ENCODE assay signal across 13 cellular contexts in the genomic region with DNA sequence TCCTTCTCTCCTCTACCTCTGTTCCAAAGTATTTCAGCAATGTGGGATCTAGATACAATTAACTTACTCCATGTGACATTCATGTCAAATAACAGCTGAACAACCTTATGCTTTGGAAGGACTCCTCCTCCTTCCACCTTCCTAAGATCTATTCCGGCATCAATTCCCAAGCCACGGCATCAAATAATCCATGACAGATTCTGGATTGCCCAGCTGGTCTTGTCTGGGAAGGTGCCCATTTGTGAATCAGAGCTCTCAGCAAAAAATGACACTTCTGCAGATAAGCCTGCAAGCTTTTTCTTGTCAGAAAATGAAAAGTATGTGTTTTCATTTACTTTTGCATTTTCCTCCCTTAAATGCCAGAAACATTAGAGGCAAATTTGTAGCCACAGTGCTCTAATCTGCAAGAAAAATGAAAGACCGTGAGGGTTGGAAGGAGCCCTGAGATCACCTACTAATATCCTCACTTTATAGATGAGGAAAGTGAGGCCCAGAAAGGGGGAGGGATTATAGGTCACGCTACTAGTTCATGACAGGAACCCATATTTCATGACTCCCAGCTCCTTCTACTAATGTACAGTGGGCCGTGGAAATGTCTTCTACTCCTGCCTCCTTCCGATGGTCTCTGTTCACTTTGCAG.
A peak's percentile ranks its signal among the peaks of the same experiment; 100 is the strongest.
DNase-seq lines count a peak whose midpoint lies in the region; ATAC-seq and TF ChIP-seq lines count a peak whose summit lies in the region.
"Had no signal": no experiment of that assay in that cellular context is flagged by ENCODE, and none has a peak within 500 bp of the region (broad histone marks: within the 10 kb centered on the region; RNA-seq: fewer than 3 reads in every experiment).

No MANE protein-coding gene starts in this region.

- TF ChIP-seq POLR2A in testis (IDR thresholded peaks at IDR 0.05) = no peak

- H3K27ac ChIP-seq in Panc1 (ENCODE audit: low read length) (peak overlapping the region; percentile 34; the same call in 1 of the 2 replicates), coronary artery (peak overlapping the region; percentile 29 to 83), left lung (peak overlapping the region; percentile 51 to 55), testis (peak overlapping the region; percentile 71 to 84), A673 (ENCODE audit: low read depth, low read length, poor library complexity, severe bottlenecking) (no peak overlapping the region)

- H3K27me3 ChIP-seq in Panc1 (ENCODE audit: control insufficient read depth, insufficient read depth, low read length) (no peaks in the 10 kb centered on the region), left lung (no peaks in the 10 kb centered on the region), testis (no peaks in the 10 kb centered on the region), A673 (replicated peaks; ENCODE audit: insufficient read depth, low read depth, low read length, poor library complexity) (no peaks in the 10 kb centered on the region)

- no peak for ATAC-seq in Panc1
- ATAC-seq in left lung = peak; percentile 13
- ATAC-seq in mucosa of descending colon = no peak
- no peak for ATAC-seq in GM18517 (IDR thresholded peaks at IDR 0.05; ENCODE audit: unreplicated experiment)
- ATAC-seq: activated CD4-positive, CD25-positive, alpha-beta regulatory T cell treated with anti-CD3 and anti-CD28 coated beads, Interleukin-2, amount 50 U/mL, for 24 hours; effector memory CD8-positive, alpha-beta T cell had no signal

- no peak for DNase-seq in Panc1 (ENCODE audit: low read depth, low spot score)
- no peak for DNase-seq in coronary artery (ENCODE audit: low spot score)
- no peak for DNase-seq in left lung
- DNase-seq in testis = peak; percentile 39
- no peak for DNase-seq in mucosa of descending colon
- DNase-seq in iPS-NIHi11 (ENCODE audit: low spot score) = no peak
- no peak for DNase-seq in A673 (ENCODE audit: low spot score)
- DNase-seq: DMS79; effector memory CD8-positive, alpha-beta T cell; NCI-H2081; RPMI8226 had no signal

- CTCF ChIA-PET in Panc1 (lab: Charles Lee) (no interaction called here), A673 (lab: Charles Lee) (no interaction called here)

- H3K4me3 ChIP-seq in Panc1 (ENCODE audit: low read depth in 2 of 2, low read length in 2 of 2) (no peak overlapping the region), coronary artery (peak overlapping the region; percentile 9), left lung (no peak overlapping the region), testis (no peak overlapping the region), mucosa of descending colon (no peak overlapping the region), A673 (ENCODE audit: low read depth, low read length, poor library complexity, severe bottlenecking) (no peak overlapping the region)

- H3K36me3 ChIP-seq in Panc1 (ENCODE audit: control insufficient read depth, insufficient read depth, low read length) (no peaks in the 10 kb centered on the region), left lung (no peaks in the 10 kb centered on the region), testis (ENCODE audit: low read depth, missing control alignments) (no peaks in the 10 kb centered on the region), mucosa of descending colon (ENCODE audit: low read depth) (no peaks in the 10 kb centered on the region), A673 (ENCODE audit: insufficient read depth, low read length, poor library complexity, severe bottlenecking) (no peaks in the 10 kb centered on the region)

- intact Hi-C loops in Panc1 (cut with micrococcal nuclease; ENCODE audit: unreplicated experiment) = no loop called here
- intact Hi-C loops in left lung (cut with DNase I) = no loop called here
- intact Hi-C loops in testis (cut with DNase I; ENCODE audit: low total_unique reads) = no loop called here
- intact Hi-C loops in mucosa of descending colon (cut with DNase I, micrococcal nuclease) = no loop called here
- intact Hi-C loops in A673 (cut with micrococcal nuclease; ENCODE audit: unreplicated experiment) = no loop called here

- H3K4me1 ChIP-seq in Panc1 (ENCODE audit: control insufficient read depth, insufficient read depth, low read length) (peaks cover 5% of the 10 kb centered on the region; the same call in 1 of the 2 replicates), left lung (peaks cover 12 to 25% of the 10 kb centered on the region in 2 donors), testis (peaks cover 46% of the 10 kb centered on the region), mucosa of descending colon (ENCODE audit: low read depth) (peaks cover 16% of the 10 kb centered on the region), A673 (ENCODE audit: insufficient read depth, low read length, poor library complexity, severe bottlenecking) (no peaks in the 10 kb centered on the region)

- POLR2A ChIA-PET in Panc1 (lab: Charles Lee) = no interaction called here
- POLR2A ChIA-PET in A673 (lab: Charles Lee; ENCODE audit: low non-redundant PET) = no interaction called here

- TF ChIP-seq CTCF in Panc1 (IDR thresholded peaks at IDR 0.05) (no peak), coronary artery (IDR thresholded peaks at IDR 0.05) (no peak), left lung (IDR thresholded peaks at IDR 0.05) (no peak), testis (IDR thresholded peaks at IDR 0.05) (no peak), mucosa of descending colon (IDR thresholded peaks at IDR 0.05) (no peak), A673 (conservative IDR thresholded peaks at IDR 0.05; ENCODE audit: low read depth, low read length) (no peak)

- in situ Hi-C loops in Panc1 (cut with HindIII; ENCODE audit: low pct_unique_long_range_greater_than_20kb, low sequenced_read_pairs) = no loop called here

- no TSS peak for BruUV-seq in Panc1 (replicated peaks; lab: Mats Ljungman, UMichigan)
- BruUV-seq in A673 (replicated peaks; lab: Mats Ljungman, UMichigan) = no TSS peak

- H3K9me3 ChIP-seq in Panc1 (ENCODE audit: control insufficient read depth, insufficient read depth, low read depth, low read length) (no peaks in the 10 kb centered on the region), left lung (no peaks in the 10 kb centered on the region), testis (no peaks in the 10 kb centered on the region), mucosa of descending colon (no peaks in the 10 kb centered on the region), A673 (ENCODE audit: low read depth, low read length, poor library complexity, severe bottlenecking) (no peaks in the 10 kb centered on the region)

- 44 to 45% methylated on average over 6 of the region's 6 CpGs for WGBS in testis, 2 donors
